Comparison of ENCODE assay signal across 8 cellular contexts in the genomic region with DNA sequence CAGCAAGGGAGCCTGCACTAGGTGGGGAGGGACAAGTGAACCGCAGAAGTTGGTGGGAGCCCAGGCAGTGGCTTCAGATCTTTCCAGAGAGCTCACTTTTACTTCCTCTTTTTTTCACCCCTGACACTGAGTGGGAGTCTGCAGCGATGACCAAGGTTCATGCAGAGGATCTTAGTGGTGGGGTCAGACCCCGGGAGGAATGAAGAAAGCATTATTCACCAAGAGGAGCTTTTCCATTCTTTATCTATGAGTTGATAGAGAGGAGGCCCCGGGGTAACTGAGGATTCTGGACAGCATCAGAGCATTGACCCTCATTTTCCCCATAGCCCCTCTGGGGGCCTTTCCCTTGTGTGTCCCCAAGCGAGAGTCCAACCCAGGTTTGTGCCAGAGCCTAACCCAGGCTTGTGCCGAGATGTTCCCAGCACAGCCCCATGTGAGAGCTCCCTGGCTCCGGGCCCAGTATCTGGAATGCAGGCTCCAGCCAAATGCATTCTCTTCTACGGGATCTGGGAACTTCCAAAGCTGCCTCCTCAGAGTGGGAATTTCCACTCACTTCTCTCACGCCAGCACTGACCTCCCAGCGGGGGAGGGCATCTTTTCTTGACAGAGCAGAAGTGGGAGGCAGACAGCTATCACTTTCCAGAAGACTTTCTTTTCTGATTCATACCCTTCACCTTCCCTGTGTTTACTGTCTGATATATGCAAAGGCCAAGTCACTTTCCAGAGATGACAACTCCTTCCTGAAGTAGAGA. TPM values are rescaled to one million over a fixed set of nuclear protein-coding genes. Genes with fewer than 3 reads are reported as not detected.
DNase-seq lines count a peak whose midpoint lies in the region; ATAC-seq and TF ChIP-seq lines count a peak whose summit lies in the region.

No MANE protein-coding gene starts in this region.

- no peak for TF ChIP-seq CTCF in CD14-positive monocyte (IDR thresholded peaks at IDR 0.05)
- TF ChIP-seq CTCF in left lung (IDR thresholded peaks at IDR 0.05) = no peak
- TF ChIP-seq CTCF in thoracic aorta (IDR thresholded peaks at IDR 0.05) = no peak

- H3K27ac Mint-ChIP-seq in CD14-positive monocyte = peak overlapping the region; percentile 43 to 87 (median 80)

- H3K27me3 ChIP-seq in left lung (no peaks in the 10 kb centered on the region), thoracic aorta (replicated peaks; ENCODE audit: insufficient read depth) (no peaks in the 10 kb centered on the region)

- peak overlapping the region; percentile 77 to 78 for H3K27ac ChIP-seq in left lung
- H3K27ac ChIP-seq in thoracic aorta = peak overlapping the region; percentile 75 to 84

- DNase-seq in CD14-positive monocyte (ENCODE audit: low spot score) (peak; percentile 87), Kasumi-1 (lab: John Stamatoyannopoulos, UW) (peak; percentile 93 to 94), cerebellar cortex (ENCODE audit: low spot score) (peak; percentile 59), left lung (peak; percentile 85 to 87), thoracic aorta (ENCODE audit: low spot score) (peak; percentile 86), NCI-H1694 (lab: John Stamatoyannopoulos, UW) (no peak), NCI-H1436 treated with DMSO at 0.1 percent for 48 hours (lab: John Stamatoyannopoulos, UW) (no peak), NCI-H526 treated with DMSO at 0.1 percent for 48 hours (lab: John Stamatoyannopoulos, UW) (no peak)

- intact Hi-C loops in CD14-positive monocyte (cut with micrococcal nuclease) = loop anchor here (2.0 to 10.0 kb wide), 2 partner anchors 54 to 62 kb away; a partner anchor contains a TSS
- intact Hi-C loops in left lung (cut with DNase I) = no loop called here

- ATAC-seq in left lung = peak; percentile 46
- ATAC-seq in thoracic aorta (ENCODE audit: insufficient number of reproducible peaks, low FRiP score, low read depth) = peak; percentile 61

- no peak overlapping the region for H3K4me3 ChIP-seq in left lung
- peak overlapping the region; percentile 2 for H3K4me3 ChIP-seq in thoracic aorta

- peaks cover 51% of the 10 kb centered on the region for H3K4me1 Mint-ChIP-seq in CD14-positive monocyte

- peaks cover 0 to 11% (median 1%) of the 10 kb centered on the region in 3 donors for H3K27me3 Mint-ChIP-seq in CD14-positive monocyte (ENCODE audit: low read depth in 3 of 3)

- H3K9me3 ChIP-seq in left lung (no peaks in the 10 kb centered on the region), thoracic aorta (no peaks in the 10 kb centered on the region)

- peaks cover 3 to 14% of the 10 kb centered on the region in 2 donors for H3K36me3 Mint-ChIP-seq in CD14-positive monocyte

- H3K4me1 ChIP-seq in left lung (peaks cover 61 to 91% of the 10 kb centered on the region in 2 donors), thoracic aorta (ENCODE audit: control insufficient read depth in 1 of 2, low read depth in 2 of 2) (peaks cover 74 to 93% of the 10 kb centered on the region in 2 donors)

- H3K36me3 ChIP-seq in left lung = no peaks in the 10 kb centered on the region
- no peaks in the 10 kb centered on the region for H3K36me3 ChIP-seq in thoracic aorta

- peak overlapping the region in 1 of 2 donors; percentile 51 for H3K4me3 Mint-ChIP-seq in CD14-positive monocyte

- H3K9me3 Mint-ChIP-seq in CD14-positive monocyte = peaks cover 0 to 9% (median 0%) of the 10 kb centered on the region in 7 donors

RNA-seq across cellular contexts. Expression of a gene that starts 2.8 kb away (rescaled TPM):
- 10 to 100 TPM; 17.7 to 44.9 TPM for polyA plus RNA-seq in CD14-positive monocyte
- total RNA-seq in left lung (100 to 1,000 TPM in 1 of 2 donors, 10 to 100 TPM in 1; 50.0 to 444 TPM), thoracic aorta (100 to 1,000 TPM; 324 to 448 TPM)

RNA-seq across cellular contexts. Expression of a gene that starts 17.7 kb away (rescaled TPM):
- under 1 TPM; 0.25 to 0.38 TPM for polyA plus RNA-seq in CD14-positive monocyte
- 1 to 10 TPM in 1 of 2 donors, under 1 TPM in 1; 0.96 to 3.7 TPM for total RNA-seq in left lung
- 1 to 10 TPM in 1 of 2 donors, not detected in 1; 1.3 TPM for total RNA-seq in thoracic aorta

RNA-seq across cellular contexts. Expression of a gene that starts 33.2 kb away (rescaled TPM):
- not detected for polyA plus RNA-seq in CD14-positive monocyte
- under 1 TPM; 0.32 to 0.42 TPM for total RNA-seq in left lung
- total RNA-seq in thoracic aorta = not detected

Comparison
In these comparisons a context has a peak if more than half of its experiments do, and no peak if none do; other contexts are left out.
1. DNase-seq: peak in CD14-positive monocyte (single experiment), Kasumi-1 (2 of 2), cerebellar cortex (single experiment), left lung (2 of 2) and thoracic aorta (single experiment); none in NCI-H1694 (single experiment), NCI-H1436 treated with DMSO at 0.1 percent for 48 hours (single experiment) and NCI-H526 treated with DMSO at 0.1 percent for 48 hours (single experiment).
2. intact Hi-C loops: an anchor here in CD14-positive monocyte (2.0 to 10.0 kb wide); none called in left lung.